In genomic region chr7:149624006-149624405, GRCh38 we compare ENCODE assay signal across 8 cellular contexts.
DNase-seq lines count a peak whose midpoint lies in the region; ATAC-seq lines count a peak whose summit lies in the region.

No MANE protein-coding gene starts in this region.

- peak overlapping the region; percentile 88 for H3K4me3 ChIP-seq in iPS-20b (ENCODE audit: low read length)

- peaks cover 20% of the 10 kb centered on the region for H3K36me3 ChIP-seq in iPS-20b (ENCODE audit: insufficient read depth, low read depth, low read length)

- DNase-seq in NCI-H146 (lab: John Stamatoyannopoulos, UW) (peak; percentile 40), NCI-H146 treated with DMSO at 0.1 percent for 48 hours (lab: John Stamatoyannopoulos, UW; ENCODE audit: unreplicated experiment) (no peak), T follicular helper cell (ENCODE audit: low read depth) (peak; percentile 43), astrocyte of the hippocampus (ENCODE audit: low read depth, low spot score) (peak; percentile 44), DMS114 treated with DMSO at 0.1 percent for 48 hours (lab: John Stamatoyannopoulos, UW; ENCODE audit: unreplicated experiment) (no peak)
- DNase-seq in stimulated activated CD4-positive, alpha-beta T cell treated with anti-CD3 and anti-CD28 coated beads, Interleukin-12 subunit alpha, Interleukin-12 subunit beta, amount 100 ng/mL, for 24 hours (ENCODE audit: low read depth in 2 of 2) = peak; percentile 7 to 35

- 0 out of 2 replicates have a peak, but pooled peaks cover 4% of the 10 kb centered on the region for H3K4me1 ChIP-seq in iPS-20b (ENCODE audit: insufficient read depth, low read length)

- H3K27me3 ChIP-seq in iPS-20b (ENCODE audit: insufficient read depth, low read length) = no peaks in the 10 kb centered on the region

- ATAC-seq in HG03064 (IDR thresholded peaks at IDR 0.05; ENCODE audit: low read depth, unreplicated experiment) = peak; percentile 17

- peak overlapping the region; percentile 60; the same call in 1 of the 2 replicates for H3K9ac ChIP-seq in iPS-20b (ENCODE audit: low read depth, low read length)

- no peaks in the 10 kb centered on the region for H3K9me3 ChIP-seq in iPS-20b (ENCODE audit: insufficient read depth, low read depth, low read length)

- no peak overlapping the region for H3K27ac ChIP-seq in iPS-20b (ENCODE audit: low read length)

Comparison
In these comparisons a context has a peak if more than half of its experiments do, and no peak if none do; other contexts are left out.
1. DNase-seq: peak in NCI-H146 (single experiment), T follicular helper cell (single experiment), astrocyte of the hippocampus (single experiment) and stimulated activated CD4-positive, alpha-beta T cell treated with anti-CD3 and anti-CD28 coated beads, Interleukin-12 subunit alpha, Interleukin-12 subunit beta, amount 100 ng/mL, for 24 hours (2 of 2); none in NCI-H146 treated with DMSO at 0.1 percent for 48 hours (single experiment) and DMS114 treated with DMSO at 0.1 percent for 48 hours (single experiment).